ENCODE assay signal across 23 cellular contexts in genomic region chr2:77370505-77370904, GRCh38.
"Had no signal": no experiment of that assay in that cellular context is flagged by ENCODE, and none has a peak within 500 bp of the region (broad histone marks: within the 10 kb centered on the region; RNA-seq: fewer than 3 reads in every experiment).

No MANE protein-coding gene starts in this region.

- H3K36me3 ChIP-seq: colonic mucosa, esophagus squamous epithelium, gastrocnemius medialis, heart right ventricle, left lung, lower lobe of right lung had no signal

- H3K27ac ChIP-seq: colonic mucosa, epithelial cell of prostate, esophagus squamous epithelium, gastrocnemius medialis, heart right ventricle, left lung, lower lobe of right lung had no signal

- H3K9me3 ChIP-seq: colonic mucosa, esophagus squamous epithelium, gastrocnemius medialis, heart right ventricle, left lung, lower lobe of right lung had no signal

- H3K27me3 ChIP-seq: colonic mucosa, esophagus squamous epithelium, gastrocnemius medialis, heart right ventricle, left lung had no signal

- H3K9me3 Mint-ChIP-seq: dendritic cell treated with granulocyte-macrophage colony-stimulating factor and Interleukin-4, amounts not matched to agents 40 ng/mL and 50 ng/mL, for 4 days; endodermal cell had no signal

- H3K27me3 Mint-ChIP-seq: dendritic cell treated with granulocyte-macrophage colony-stimulating factor and Interleukin-4, amounts not matched to agents 40 ng/mL and 50 ng/mL, for 4 days; effector memory CD8-positive, alpha-beta T cell had no signal

- H3K4me3 ChIP-seq: colonic mucosa, esophagus squamous epithelium, gastrocnemius medialis, heart right ventricle, left lung, lower lobe of right lung had no signal

- H3K4me1 ChIP-seq: colonic mucosa, esophagus squamous epithelium, gastrocnemius medialis, heart right ventricle, left lung, lower lobe of right lung had no signal

- ATAC-seq: effector memory CD8-positive, alpha-beta T cell; esophagus mucosa; gastrocnemius medialis; heart right ventricle; left cardiac atrium; left lung; left ventricle myocardium superior; lower lobe of right lung had no signal

- H3K27ac Mint-ChIP-seq: dendritic cell treated with granulocyte-macrophage colony-stimulating factor and Interleukin-4, amounts not matched to agents 40 ng/mL and 50 ng/mL, for 4 days; effector memory CD8-positive, alpha-beta T cell; endodermal cell had no signal

- DNase-seq: colonic mucosa; cortex of kidney; effector CD8-positive, alpha-beta T cell; effector memory CD8-positive, alpha-beta T cell; endodermal cell; erythroblast; esophagus squamous epithelium; foreskin fibroblast; foreskin melanocyte; gastrocnemius medialis; glutamatergic neuron; head of caudate nucleus; heart right ventricle; hippocampal formation; left cardiac atrium; left lung; left ventricle myocardium superior; lower lobe of right lung; mesenchymal stem cell; midbrain had no signal

- H3K4me3 Mint-ChIP-seq: dendritic cell treated with granulocyte-macrophage colony-stimulating factor and Interleukin-4, amounts not matched to agents 40 ng/mL and 50 ng/mL, for 4 days; effector memory CD8-positive, alpha-beta T cell; endodermal cell had no signal
